Comparison of ENCODE assay signal across 1 cellular context in the genomic region with DNA sequence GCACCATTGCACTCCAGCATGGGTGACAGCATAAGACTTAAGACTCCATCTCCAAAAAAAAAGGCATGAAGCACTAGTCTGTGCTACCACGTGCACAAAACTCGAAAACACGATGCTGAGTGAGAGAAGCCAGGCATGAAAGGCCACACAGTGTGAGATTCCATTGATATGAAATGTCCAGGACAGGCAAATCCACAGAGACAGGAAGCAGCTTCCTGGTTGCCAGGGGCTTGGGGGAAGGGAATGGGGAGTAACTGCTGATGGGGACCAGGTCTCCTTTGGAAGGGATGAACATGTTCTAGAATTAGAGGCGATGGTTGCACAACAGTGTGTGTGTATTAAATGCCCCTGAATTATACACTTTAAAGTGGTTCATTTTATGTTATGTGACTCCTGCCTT.
TF ChIP-seq lines count a peak whose summit lies in the region.

No MANE protein-coding gene starts in this region.

TF ChIP-seq in K562, 482 proteins besides CTCF, POLR2A, EP300 and RAD21:
- TF ChIP-seq ZBTB17 (CRISPR knock-in tag; IDR thresholded peaks at IDR 0.05) (no peak), HDAC1 (IDR thresholded peaks at IDR 0.05) (no peak), TCF3 (CRISPR knock-in tag; IDR thresholded peaks at IDR 0.05) (no peak), DPF2 (IDR thresholded peaks at IDR 0.05) (no peak), NR2C1 (IDR thresholded peaks at IDR 0.05) (no peak), NR2C1 (tag; IDR thresholded peaks at IDR 0.05) (no peak), BRD9 (IDR thresholded peaks at IDR 0.05; ENCODE audit: low read depth, partially characterized antibody) (no peak), CEBPB (tag; IDR thresholded peaks at IDR 0.05) (peak; percentile 22; the same call in 1 of the 2 replicates)
- TF ChIP-seq, protein P1, sequence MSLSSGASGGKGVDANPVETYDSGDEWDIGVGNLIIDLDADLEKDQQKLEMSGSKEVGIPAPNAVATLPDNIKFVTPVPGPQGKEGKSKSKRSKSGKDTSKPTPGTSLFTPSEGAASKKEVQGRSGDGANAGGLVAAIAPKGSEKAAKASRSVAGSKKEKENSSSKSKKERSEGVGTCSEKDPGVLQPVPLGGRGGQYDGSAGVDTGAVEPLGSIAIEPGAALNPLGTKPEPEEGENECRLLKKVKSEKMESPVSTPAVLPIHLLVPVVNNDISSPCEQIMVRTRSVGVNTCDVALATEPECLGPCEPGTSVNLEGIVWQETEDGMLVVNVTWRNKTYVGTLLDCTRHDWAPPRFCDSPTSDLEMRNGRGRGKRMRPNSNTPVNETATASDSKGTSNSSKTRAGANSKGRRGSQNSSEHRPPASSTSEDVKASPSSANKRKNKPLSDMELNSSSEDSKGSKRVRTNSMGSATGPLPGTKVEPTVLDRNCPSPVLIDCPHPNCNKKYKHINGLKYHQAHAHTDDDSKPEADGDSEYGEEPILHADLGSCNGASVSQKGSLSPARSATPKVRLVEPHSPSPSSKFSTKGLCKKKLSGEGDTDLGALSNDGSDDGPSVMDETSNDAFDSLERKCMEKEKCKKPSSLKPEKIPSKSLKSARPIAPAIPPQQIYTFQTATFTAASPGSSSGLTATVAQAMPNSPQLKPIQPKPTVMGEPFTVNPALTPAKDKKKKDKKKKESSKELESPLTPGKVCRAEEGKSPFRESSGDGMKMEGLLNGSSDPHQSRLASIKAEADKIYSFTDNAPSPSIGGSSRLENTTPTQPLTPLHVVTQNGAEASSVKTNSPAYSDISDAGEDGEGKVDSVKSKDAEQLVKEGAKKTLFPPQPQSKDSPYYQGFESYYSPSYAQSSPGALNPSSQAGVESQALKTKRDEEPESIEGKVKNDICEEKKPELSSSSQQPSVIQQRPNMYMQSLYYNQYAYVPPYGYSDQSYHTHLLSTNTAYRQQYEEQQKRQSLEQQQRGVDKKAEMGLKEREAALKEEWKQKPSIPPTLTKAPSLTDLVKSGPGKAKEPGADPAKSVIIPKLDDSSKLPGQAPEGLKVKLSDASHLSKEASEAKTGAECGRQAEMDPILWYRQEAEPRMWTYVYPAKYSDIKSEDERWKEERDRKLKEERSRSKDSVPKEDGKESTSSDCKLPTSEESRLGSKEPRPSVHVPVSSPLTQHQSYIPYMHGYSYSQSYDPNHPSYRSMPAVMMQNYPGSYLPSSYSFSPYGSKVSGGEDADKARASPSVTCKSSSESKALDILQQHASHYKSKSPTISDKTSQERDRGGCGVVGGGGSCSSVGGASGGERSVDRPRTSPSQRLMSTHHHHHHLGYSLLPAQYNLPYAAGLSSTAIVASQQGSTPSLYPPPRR (CRISPR knock-in tag; IDR thresholded peaks at IDR 0.05; ENCODE audit: borderline replicate concordance), result no peak
- TF ChIP-seq, protein P2, sequence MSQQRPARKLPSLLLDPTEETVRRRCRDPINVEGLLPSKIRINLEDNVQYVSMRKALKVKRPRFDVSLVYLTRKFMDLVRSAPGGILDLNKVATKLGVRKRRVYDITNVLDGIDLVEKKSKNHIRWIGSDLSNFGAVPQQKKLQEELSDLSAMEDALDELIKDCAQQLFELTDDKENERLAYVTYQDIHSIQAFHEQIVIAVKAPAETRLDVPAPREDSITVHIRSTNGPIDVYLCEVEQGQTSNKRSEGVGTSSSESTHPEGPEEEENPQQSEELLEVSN (IDR thresholded peaks at IDR 0.05; ENCODE audit: borderline replicate concordance in 1 of 2, extremely low read depth in 1 of 2, insufficient read depth in 1 of 2, insufficient read length in 1 of 2, low read depth in 1 of 2, low read length in 1 of 2, poor library complexity in 1 of 2, severe bottlenecking in 1 of 2), result peak in 1 of 2 experiments; percentile 26
- TF ChIP-seq, protein P3, sequence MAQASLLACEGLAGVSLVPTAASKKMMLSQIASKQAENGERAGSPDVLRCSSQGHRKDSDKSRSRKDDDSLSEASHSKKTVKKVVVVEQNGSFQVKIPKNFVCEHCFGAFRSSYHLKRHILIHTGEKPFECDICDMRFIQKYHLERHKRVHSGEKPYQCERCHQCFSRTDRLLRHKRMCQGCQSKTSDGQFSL (CRISPR knock-in tag; IDR thresholded peaks at IDR 0.05), result no peak
- TF ChIP-seq, protein P3 (tag; IDR thresholded peaks at IDR 0.05), result no peak
- TF ChIP-seq, protein P4, sequence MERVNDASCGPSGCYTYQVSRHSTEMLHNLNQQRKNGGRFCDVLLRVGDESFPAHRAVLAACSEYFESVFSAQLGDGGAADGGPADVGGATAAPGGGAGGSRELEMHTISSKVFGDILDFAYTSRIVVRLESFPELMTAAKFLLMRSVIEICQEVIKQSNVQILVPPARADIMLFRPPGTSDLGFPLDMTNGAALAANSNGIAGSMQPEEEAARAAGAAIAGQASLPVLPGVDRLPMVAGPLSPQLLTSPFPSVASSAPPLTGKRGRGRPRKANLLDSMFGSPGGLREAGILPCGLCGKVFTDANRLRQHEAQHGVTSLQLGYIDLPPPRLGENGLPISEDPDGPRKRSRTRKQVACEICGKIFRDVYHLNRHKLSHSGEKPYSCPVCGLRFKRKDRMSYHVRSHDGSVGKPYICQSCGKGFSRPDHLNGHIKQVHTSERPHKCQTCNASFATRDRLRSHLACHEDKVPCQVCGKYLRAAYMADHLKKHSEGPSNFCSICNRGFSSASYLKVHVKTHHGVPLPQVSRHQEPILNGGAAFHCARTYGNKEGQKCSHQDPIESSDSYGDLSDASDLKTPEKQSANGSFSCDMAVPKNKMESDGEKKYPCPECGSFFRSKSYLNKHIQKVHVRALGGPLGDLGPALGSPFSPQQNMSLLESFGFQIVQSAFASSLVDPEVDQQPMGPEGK (CRISPR knock-in tag; IDR thresholded peaks at IDR 0.05; ENCODE audit: borderline replicate concordance), result no peak
- TF ChIP-seq, protein P5, sequence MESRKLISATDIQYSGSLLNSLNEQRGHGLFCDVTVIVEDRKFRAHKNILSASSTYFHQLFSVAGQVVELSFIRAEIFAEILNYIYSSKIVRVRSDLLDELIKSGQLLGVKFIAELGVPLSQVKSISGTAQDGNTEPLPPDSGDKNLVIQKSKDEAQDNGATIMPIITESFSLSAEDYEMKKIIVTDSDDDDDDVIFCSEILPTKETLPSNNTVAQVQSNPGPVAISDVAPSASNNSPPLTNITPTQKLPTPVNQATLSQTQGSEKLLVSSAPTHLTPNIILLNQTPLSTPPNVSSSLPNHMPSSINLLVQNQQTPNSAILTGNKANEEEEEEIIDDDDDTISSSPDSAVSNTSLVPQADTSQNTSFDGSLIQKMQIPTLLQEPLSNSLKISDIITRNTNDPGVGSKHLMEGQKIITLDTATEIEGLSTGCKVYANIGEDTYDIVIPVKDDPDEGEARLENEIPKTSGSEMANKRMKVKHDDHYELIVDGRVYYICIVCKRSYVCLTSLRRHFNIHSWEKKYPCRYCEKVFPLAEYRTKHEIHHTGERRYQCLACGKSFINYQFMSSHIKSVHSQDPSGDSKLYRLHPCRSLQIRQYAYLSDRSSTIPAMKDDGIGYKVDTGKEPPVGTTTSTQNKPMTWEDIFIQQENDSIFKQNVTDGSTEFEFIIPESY (CRISPR knock-in tag; IDR thresholded peaks at IDR 0.05), result no peak
